Comparison of ENCODE assay signal across 8 cellular contexts in the genomic region with DNA sequence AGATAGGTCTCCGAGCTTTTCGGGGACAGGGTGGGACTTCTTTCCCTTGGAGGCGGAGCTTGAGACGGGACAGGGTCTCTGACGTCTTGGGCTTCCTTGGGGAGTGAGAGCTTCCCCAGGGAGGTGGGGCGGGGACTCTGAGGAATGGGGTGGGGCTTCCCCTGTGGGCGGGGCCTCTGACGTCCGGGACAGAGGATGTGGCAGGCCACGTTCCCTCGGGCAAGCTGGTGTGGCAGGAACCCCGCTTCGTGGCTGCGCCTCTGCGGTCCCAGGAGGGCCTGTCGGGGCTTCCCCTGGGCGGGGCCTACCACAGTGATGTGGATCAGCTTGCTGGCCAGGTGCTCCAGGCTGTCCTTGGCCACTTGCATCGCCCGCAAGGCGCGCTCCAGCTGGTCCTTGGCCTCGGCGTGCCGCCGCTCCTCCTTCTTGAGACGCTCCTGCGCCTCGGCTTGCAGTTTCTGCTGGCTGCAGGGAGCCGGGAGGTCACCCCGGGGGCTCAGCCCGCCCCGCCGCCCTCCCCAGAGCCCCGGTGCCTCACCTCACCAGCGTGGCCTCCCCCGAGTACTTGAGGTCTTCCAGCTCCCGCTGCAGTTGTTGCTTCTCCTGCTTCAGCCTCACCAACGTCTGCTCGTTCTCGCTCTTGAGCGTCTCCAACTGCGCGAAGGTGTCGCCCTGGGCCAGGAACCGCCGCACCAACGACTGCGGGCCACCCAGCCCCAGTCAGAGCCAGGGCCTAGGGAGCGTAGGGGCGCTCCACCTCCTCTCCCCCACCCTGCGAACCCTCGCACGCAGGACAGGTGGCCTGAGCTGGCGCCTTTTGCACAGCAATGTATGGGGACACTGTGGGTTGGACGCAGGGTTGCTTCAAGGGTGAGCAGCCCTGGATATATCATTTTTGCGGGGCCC. TPM values are rescaled to one million over a fixed set of nuclear protein-coding genes. Genes with fewer than 3 reads are reported as not detected.
DNase-seq lines count a peak whose midpoint lies in the region; ATAC-seq and TF ChIP-seq lines count a peak whose summit lies in the region.

No MANE protein-coding gene starts in this region.

- intact Hi-C loops in Panc1 (cut with micrococcal nuclease; ENCODE audit: unreplicated experiment): no loop called here

- in situ Hi-C loops in Panc1 (cut with HindIII; ENCODE audit: low pct_unique_long_range_greater_than_20kb, low sequenced_read_pairs): no loop called here

- H3K9me3 ChIP-seq in Panc1 (ENCODE audit: control insufficient read depth, insufficient read depth, low read depth, low read length): no peaks in the 10 kb centered on the region
- H3K9me3 ChIP-seq in cardiac muscle cell (ENCODE audit: low read depth): no peaks in the 10 kb centered on the region

- DNase-seq in CMK (ENCODE audit: low read depth) (peak; percentile 61), Panc1 (ENCODE audit: low read depth, low spot score) (no peak), activated gamma-delta T cell treated with Interleukin-2 at 50 U/mL for 16 hours (peak; percentile 51), cardiac muscle cell (ENCODE audit: low read depth in 1 of 2, low spot score in 1 of 2) (peak; percentile 34 to 73), NCI-H1048 (lab: John Stamatoyannopoulos, UW) (no peak)

- TF ChIP-seq CTCF in Panc1 (IDR thresholded peaks at IDR 0.05) (no peak), cardiac muscle cell (IDR thresholded peaks at IDR 0.05; ENCODE audit: low read depth, low read length) (no peak)

- no peak overlapping the region for H3K9ac ChIP-seq in rectal smooth muscle tissue (ENCODE audit: low read length)

- H3K4me1 ChIP-seq in Panc1 (ENCODE audit: control insufficient read depth, insufficient read depth, low read length) (no peaks in the 10 kb centered on the region), cardiac muscle cell (ENCODE audit: low read depth) (peaks cover 6% of the 10 kb centered on the region), rectal smooth muscle tissue (ENCODE audit: control insufficient read depth, insufficient read depth, low read length) (no peaks in the 10 kb centered on the region)

- CTCF ChIA-PET in Panc1 (lab: Charles Lee): interaction anchor here (1.1 to 1.5 kb wide), 2 partner anchors 39 to 41 kb away, joined by 4 read pairs; no protein-coding TSS in a partner anchor

- H3K4me3 ChIP-seq in Panc1 (ENCODE audit: low read depth in 2 of 2, low read length in 2 of 2) (peak overlapping the region in 1 of 2 experiments; percentile 27; a peak in 1 of 4 replicates), cardiac muscle cell (no peak overlapping the region), rectal smooth muscle tissue (ENCODE audit: low read length) (peak overlapping the region; percentile 55)

- H3K27me3 ChIP-seq in Panc1 (ENCODE audit: control insufficient read depth, insufficient read depth, low read length) (no peaks in the 10 kb centered on the region), cardiac muscle cell (peaks cover 47% of the 10 kb centered on the region), rectal smooth muscle tissue (ENCODE audit: control insufficient read depth, insufficient read depth, low read length) (peaks cover 43% of the 10 kb centered on the region)

- ATAC-seq in GM21825 (IDR thresholded peaks at IDR 0.05; ENCODE audit: unreplicated experiment) (peak; percentile 60), Panc1 (peak; percentile 49), GM18519 (IDR thresholded peaks at IDR 0.05; ENCODE audit: low FRiP score, unreplicated experiment) (no peak)

- no peak overlapping the region for H3K27ac ChIP-seq in Panc1 (ENCODE audit: low read length)
- no peak overlapping the region for H3K27ac ChIP-seq in cardiac muscle cell
- no peak overlapping the region for H3K27ac ChIP-seq in rectal smooth muscle tissue (ENCODE audit: low read depth, low read length)

- H3K36me3 ChIP-seq in Panc1 (ENCODE audit: control insufficient read depth, insufficient read depth, low read length) (peaks cover 5% of the 10 kb centered on the region; the same call in 1 of the 2 replicates), cardiac muscle cell (no peaks in the 10 kb centered on the region), rectal smooth muscle tissue (ENCODE audit: control insufficient read depth, insufficient read depth, low read length) (no peaks in the 10 kb centered on the region)

- no TSS peak for BruUV-seq in Panc1 (replicated peaks; lab: Mats Ljungman, UMichigan)

- POLR2A ChIA-PET in Panc1 (lab: Charles Lee): no interaction called here

RNA-seq across cellular contexts. Expression of a gene that starts 3.3 kb away (rescaled TPM):
- total RNA-seq in Panc1 (2021; ENCODE audit: unreplicated experiment) (22.6 TPM), cardiac muscle cell (29.2 and 52.1 TPM in 2 replicates)
- polyA plus RNA-seq in Panc1 (2012; ENCODE audit: insufficient read length): 25.9 TPM
- polyA plus RNA-seq in cardiac muscle cell: 32.2 and 38.9 TPM in 2 replicates

RNA-seq across cellular contexts. Expression of a gene that starts 12.5 kb away (rescaled TPM):
- 1.9 TPM for total RNA-seq in Panc1 (2021; ENCODE audit: unreplicated experiment)
- 2.9 TPM for polyA plus RNA-seq in Panc1 (2012; ENCODE audit: insufficient read length)
- total RNA-seq in cardiac muscle cell: 3.8 and 3.9 TPM in 2 replicates
- 3.4 and 5.1 TPM in 2 replicates for polyA plus RNA-seq in cardiac muscle cell

RNA-seq across cellular contexts. Expression of a gene that starts 13.0 kb away (rescaled TPM):
- 399 TPM for total RNA-seq in Panc1 (2021; ENCODE audit: unreplicated experiment)
- 413 TPM for polyA plus RNA-seq in Panc1 (2012; ENCODE audit: insufficient read length)
- total RNA-seq in cardiac muscle cell: 122 and 151 TPM in 2 replicates
- 135 and 162 TPM in 2 replicates for polyA plus RNA-seq in cardiac muscle cell

RNA-seq across cellular contexts. Expression of a gene that starts 38.3 kb away (rescaled TPM):
- total RNA-seq in Panc1 (2021; ENCODE audit: unreplicated experiment) (16.4 TPM), cardiac muscle cell (47.1 and 53.7 TPM in 2 replicates)
- 24.2 TPM for polyA plus RNA-seq in Panc1 (2012; ENCODE audit: insufficient read length)
- polyA plus RNA-seq in cardiac muscle cell: 46.8 and 54.0 TPM in 2 replicates

RNA-seq across cellular contexts. Expression of a gene that starts 48.0 kb away (rescaled TPM):
- total RNA-seq in Panc1 (2021; ENCODE audit: unreplicated experiment) (3.1 TPM), cardiac muscle cell (2.1 and 5.4 TPM in 2 replicates)
- 3.5 TPM for polyA plus RNA-seq in Panc1 (2012; ENCODE audit: insufficient read length)
- polyA plus RNA-seq in cardiac muscle cell: 7.2 and 7.5 TPM in 2 replicates

Comparison
In these comparisons a context has a peak if more than half of its experiments do, and no peak if none do; other contexts are left out.
1. DNase-seq: peak in CMK (single experiment), activated gamma-delta T cell treated with Interleukin-2 at 50 U/mL for 16 hours (single experiment) and cardiac muscle cell (2 of 2); none in Panc1 (single experiment) and NCI-H1048 (single experiment).